ENCODE assay signal across 22 cellular contexts in genomic region chr11:129273322-129273721, GRCh38.
DNase-seq lines count a peak whose midpoint lies in the region; ATAC-seq and TF ChIP-seq lines count a peak whose summit lies in the region.
"Had no signal": no experiment of that assay in that cellular context is flagged by ENCODE, and none has a peak within 500 bp of the region (broad histone marks: within the 10 kb centered on the region; RNA-seq: fewer than 3 reads in every experiment).

No MANE protein-coding gene starts in this region.

- TF ChIP-seq POLR2A in right lobe of liver (IDR thresholded peaks at IDR 0.05) (no peak), ovary (IDR thresholded peaks at IDR 0.05) (no peak)

- H3K36me3 Mint-ChIP-seq in CD8-positive, alpha-beta memory T cell, result peaks cover 0 to under 1% (median 0%) of the 10 kb centered on the region in 3 donors

- peaks cover 53% of the 10 kb centered on the region for H4K20me1 ChIP-seq in BLaER1

- H3K9ac ChIP-seq in BLaER1, result no peak overlapping the region
- H3K9ac ChIP-seq: GM23248 had no signal

- no peak for TF ChIP-seq EP300 in ovary (IDR thresholded peaks at IDR 0.05)

- DNase-seq in NCI-H510A treated with DMSO at 0.1 percent for 48 hours (lab: John Stamatoyannopoulos, UW) (peak; percentile 40), NCI-H510A (lab: John Stamatoyannopoulos, UW) (no peak), Panc1 (ENCODE audit: low read depth, low spot score) (no peak), right lobe of liver (no peak), ovary (no peak), NCI-H128 (lab: John Stamatoyannopoulos, UW; ENCODE audit: unreplicated experiment) (no peak)
- no peak for DNase-seq in CD8-positive, alpha-beta memory T cell
- DNase-seq: 8988T; ACHN; AML-193; Calu3; CD4-positive, alpha-beta T cell; COR-L47; DMS53; DMS79 treated with DMSO at 0.1 percent for 48 hours; GF-D8; GM23248; H7; HCEC 1CT had no signal

- ATAC-seq in Panc1 (no peak), right lobe of liver (peak in 3 of 4 donors; percentile 31 to 63 (median 40))
- ATAC-seq: A549 had no signal

- peaks cover 4 to 10% (median 10%) of the 10 kb centered on the region in 3 donors for H3K4me1 Mint-ChIP-seq in CD8-positive, alpha-beta memory T cell

- peaks cover 17 to 40% of the 10 kb centered on the region in 2 donors for H3K27me3 Mint-ChIP-seq in CD8-positive, alpha-beta memory T cell

- H3K9me3 ChIP-seq in BLaER1, result peaks cover 2% of the 10 kb centered on the region; the same call in 1 of the 2 replicates
- H3K9me3 ChIP-seq in Panc1 (ENCODE audit: control insufficient read depth, insufficient read depth, low read depth, low read length), result no peaks in the 10 kb centered on the region
- H3K9me3 ChIP-seq in right lobe of liver, result no peaks in the 10 kb centered on the region
- no peaks in the 10 kb centered on the region for H3K9me3 ChIP-seq in ovary
- H3K9me3 ChIP-seq in CD8-positive, alpha-beta memory T cell (ENCODE audit: low read length), result no peaks in the 10 kb centered on the region
- H3K9me3 ChIP-seq: A549 had no signal

- peaks cover 0 to 4% (median 0%) of the 10 kb centered on the region in 5 donors for H3K9me3 Mint-ChIP-seq in CD8-positive, alpha-beta memory T cell
- H3K9me3 Mint-ChIP-seq: CD4-positive, alpha-beta T cell had no signal

- intact Hi-C loops in Panc1 (cut with micrococcal nuclease; ENCODE audit: unreplicated experiment), result loop anchor here (10.0 kb wide), 1 partner anchor 129 kb away; no protein-coding TSS in a partner anchor
- intact Hi-C loops in right lobe of liver (cut with DNase I), result no loop called here
- intact Hi-C loops in ovary (cut with DNase I), result no loop called here

- H3K27ac Mint-ChIP-seq in CD8-positive, alpha-beta memory T cell, result no peak overlapping the region
- H3K27ac Mint-ChIP-seq: CD14-positive monocyte; CD4-positive, alpha-beta T cell had no signal

- no peak overlapping the region for H3K27ac ChIP-seq in BLaER1
- H3K27ac ChIP-seq in Panc1 (ENCODE audit: low read length), result peak overlapping the region; percentile 11; the same call in 1 of the 2 replicates
- peak overlapping the region in 1 of 3 donors; percentile 6 for H3K27ac ChIP-seq in right lobe of liver
- no peak overlapping the region for H3K27ac ChIP-seq in ovary
- H3K27ac ChIP-seq in CD8-positive, alpha-beta memory T cell (ENCODE audit: low read depth, low read length), result no peak overlapping the region
- H3K27ac ChIP-seq: A549, GM23248 had no signal

- CTCF ChIA-PET in Panc1 (lab: Charles Lee), result no interaction called here
- CTCF ChIA-PET in CD8-positive, alpha-beta memory T cell (lab: Charles Lee), result no interaction called here

- POLR2A ChIA-PET in Panc1 (lab: Charles Lee), result no interaction called here
- POLR2A ChIA-PET in CD8-positive, alpha-beta memory T cell (lab: Charles Lee), result no interaction called here

- H3K4me3 ChIP-seq in BLaER1, result no peak overlapping the region
- no peak overlapping the region for H3K4me3 ChIP-seq in Panc1 (ENCODE audit: low read depth in 2 of 2, low read length in 2 of 2)
- no peak overlapping the region for H3K4me3 ChIP-seq in right lobe of liver
- no peak overlapping the region for H3K4me3 ChIP-seq in ovary
- no peak overlapping the region for H3K4me3 ChIP-seq in CD8-positive, alpha-beta memory T cell (ENCODE audit: low read length)
- H3K4me3 ChIP-seq: A549, GM23248 had no signal

- no peaks in the 10 kb centered on the region for H3K27me3 ChIP-seq in BLaER1
- no peaks in the 10 kb centered on the region for H3K27me3 ChIP-seq in Panc1 (ENCODE audit: control insufficient read depth, insufficient read depth, low read length)
- no peaks in the 10 kb centered on the region for H3K27me3 ChIP-seq in right lobe of liver
- no peaks in the 10 kb centered on the region for H3K27me3 ChIP-seq in ovary
- H3K27me3 ChIP-seq in CD8-positive, alpha-beta memory T cell (ENCODE audit: insufficient read depth, low read length, poor library complexity, severe bottlenecking), result peaks cover 5% of the 10 kb centered on the region

- TF ChIP-seq CTCF in Panc1 (IDR thresholded peaks at IDR 0.05) (no peak), right lobe of liver (IDR thresholded peaks at IDR 0.05) (no peak), ovary (IDR thresholded peaks at IDR 0.05) (no peak)

- H3K36me3 ChIP-seq in BLaER1, result 0 out of 2 replicates have a peak, but pooled peaks cover 6% of the 10 kb centered on the region
- no peaks in the 10 kb centered on the region for H3K36me3 ChIP-seq in Panc1 (ENCODE audit: control insufficient read depth, insufficient read depth, low read length)
- no peaks in the 10 kb centered on the region for H3K36me3 ChIP-seq in right lobe of liver
- H3K36me3 ChIP-seq in ovary, result no peaks in the 10 kb centered on the region
- no peaks in the 10 kb centered on the region for H3K36me3 ChIP-seq in CD8-positive, alpha-beta memory T cell (ENCODE audit: insufficient read depth, low read length)

- H3K4me2 ChIP-seq in BLaER1, result peak overlapping the region; percentile 55; the same call in 1 of the 2 replicates
- H3K4me2 ChIP-seq: A549 had no signal

- H3K4me3 Mint-ChIP-seq in CD8-positive, alpha-beta memory T cell, result no peak overlapping the region
- H3K4me3 Mint-ChIP-seq: CD14-positive monocyte; CD4-positive, alpha-beta T cell had no signal

- in situ Hi-C loops in Panc1 (cut with HindIII; ENCODE audit: low pct_unique_long_range_greater_than_20kb, low sequenced_read_pairs), result no loop called here

- H3K4me1 ChIP-seq in BLaER1, result peaks cover 78% of the 10 kb centered on the region
- peaks cover 47% of the 10 kb centered on the region for H3K4me1 ChIP-seq in Panc1 (ENCODE audit: control insufficient read depth, insufficient read depth, low read length)
- peaks cover 0 to 63% (median 26%) of the 10 kb centered on the region in 4 donors for H3K4me1 ChIP-seq in right lobe of liver
- H3K4me1 ChIP-seq in ovary (ENCODE audit: insufficient read depth), result peaks cover 6% of the 10 kb centered on the region
- H3K4me1 ChIP-seq in CD8-positive, alpha-beta memory T cell (ENCODE audit: insufficient read depth, low read length), result peaks cover 3% of the 10 kb centered on the region

- no TSS peak for BruUV-seq in Panc1 (replicated peaks; lab: Mats Ljungman, UMichigan)
